Comparison of ENCODE assay signal across 16 cellular contexts in the genomic region with DNA sequence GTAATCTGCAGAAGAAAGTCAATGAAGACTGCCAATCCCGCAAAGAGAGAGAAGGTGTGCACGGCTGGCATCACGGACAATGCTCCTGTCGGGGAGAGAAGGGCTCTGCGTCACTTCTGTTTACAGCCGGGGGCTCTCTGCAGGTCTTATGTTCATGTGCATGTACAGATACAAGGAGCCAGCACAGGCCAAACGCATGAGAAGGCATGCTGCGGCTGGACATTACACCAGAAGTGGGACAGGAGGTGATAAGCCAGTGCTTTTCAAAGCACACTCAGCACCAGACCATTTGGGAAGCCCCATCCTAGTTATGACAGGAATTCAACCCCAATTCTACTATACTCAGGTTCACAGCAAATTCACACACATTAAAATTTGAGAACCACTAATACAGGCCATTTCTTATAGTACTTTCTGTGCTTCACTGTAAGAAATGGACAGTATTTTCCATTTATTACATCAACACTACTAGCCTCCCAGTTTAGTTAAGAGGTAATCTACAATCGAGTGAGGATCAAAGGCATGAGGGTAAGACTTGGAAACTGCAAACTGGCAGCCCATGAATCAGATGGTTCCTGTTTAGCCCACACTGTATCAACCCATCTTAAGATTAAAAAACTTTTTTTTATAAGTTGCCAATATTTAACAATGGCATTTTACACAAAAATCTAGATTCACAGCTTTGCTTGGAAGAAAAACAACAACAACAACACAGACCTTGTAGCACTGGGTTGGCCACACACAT. TPM values are rescaled to one million over a fixed set of nuclear protein-coding genes. Genes with fewer than 3 reads are reported as not detected.
A peak's percentile ranks its signal among the peaks of the same experiment; 100 is the strongest.
DNase-seq lines count a peak whose midpoint lies in the region; ATAC-seq and TF ChIP-seq lines count a peak whose summit lies in the region.
"Had no signal": no experiment of that assay in that cellular context is flagged by ENCODE, and none has a peak within 500 bp of the region (broad histone marks: within the 10 kb centered on the region; RNA-seq: fewer than 3 reads in every experiment).

No MANE protein-coding gene starts in this region.

- H3K36me3 Mint-ChIP-seq in stimulated activated naive CD8-positive, alpha-beta T cell treated with anti-CD3 and anti-CD28 coated beads, Interleukin-15, Interleukin-2, amounts not matched to agents 100 ng/mL and 50 ng/mL, for 24 hours (ENCODE audit: low read depth), result peaks cover 72% of the 10 kb centered on the region
- peaks cover 55% of the 10 kb centered on the region for H3K36me3 Mint-ChIP-seq in activated T-helper 1 cell treated with anti-CD3 and anti-CD28 coated beads, Interleukin-12 subunit alpha, Interleukin-12 subunit beta, Interleukin-2, Interleukin-4 antibody, amounts not matched to agents 30 ng/mL and 10 ng/mL and 1 ng/mL, durations not matched to agents 14 hours and 24 hours and 36 hours (ENCODE audit: low read depth)
- peaks cover 37 to 77% (median 53%) of the 10 kb centered on the region in 3 donors for H3K36me3 Mint-ChIP-seq in immature natural killer cell

- peak overlapping the region in 1 of 4 donors; percentile 22 for H3K27ac ChIP-seq in transverse colon

- H3K4me3 Mint-ChIP-seq in stimulated activated naive CD8-positive, alpha-beta T cell treated with anti-CD3 and anti-CD28 coated beads, Interleukin-15, Interleukin-2, amounts not matched to agents 100 ng/mL and 50 ng/mL, for 24 hours, result no peak overlapping the region
- peak overlapping the region; percentile 43 for H3K4me3 Mint-ChIP-seq in activated T-helper 1 cell treated with anti-CD3 and anti-CD28 coated beads, Interleukin-12 subunit alpha, Interleukin-12 subunit beta, Interleukin-2, Interleukin-4 antibody, amounts not matched to agents 30 ng/mL and 10 ng/mL and 1 ng/mL, durations not matched to agents 14 hours and 24 hours and 36 hours
- peak overlapping the region; percentile 44 to 74 (median 55) for H3K4me3 Mint-ChIP-seq in immature natural killer cell

- no peaks in the 10 kb centered on the region for H3K9me3 ChIP-seq in transverse colon
- H3K9me3 ChIP-seq: Peyer's patch had no signal

- H3K36me3 ChIP-seq in transverse colon, result peaks cover 0 to 80% (median 35%) of the 10 kb centered on the region in 4 donors

- WGBS in transverse colon (ENCODE audit: low coverage in 1 of 2), 2 donors, result 79 to 91% methylated on average over 1 to 9 of the region's 9 CpGs

- TF ChIP-seq POLR2A in transverse colon (IDR thresholded peaks at IDR 0.05), result no peak

- H3K27ac Mint-ChIP-seq in stimulated activated naive CD8-positive, alpha-beta T cell treated with anti-CD3 and anti-CD28 coated beads, Interleukin-15, Interleukin-2, amounts not matched to agents 100 ng/mL and 50 ng/mL, for 24 hours, result peak overlapping the region; percentile 69
- peak overlapping the region; percentile 71 for H3K27ac Mint-ChIP-seq in activated T-helper 1 cell treated with anti-CD3 and anti-CD28 coated beads, Interleukin-12 subunit alpha, Interleukin-12 subunit beta, Interleukin-2, Interleukin-4 antibody, amounts not matched to agents 30 ng/mL and 10 ng/mL and 1 ng/mL, durations not matched to agents 14 hours and 24 hours and 36 hours
- H3K27ac Mint-ChIP-seq in immature natural killer cell, result peak overlapping the region; percentile 85 to 90 (median 88)

- no peaks in the 10 kb centered on the region for H3K27me3 ChIP-seq in transverse colon
- H3K27me3 ChIP-seq: Peyer's patch had no signal

- H3K27me3 Mint-ChIP-seq in stimulated activated naive CD8-positive, alpha-beta T cell treated with anti-CD3 and anti-CD28 coated beads, Interleukin-15, Interleukin-2, amounts not matched to agents 100 ng/mL and 50 ng/mL, for 24 hours, result no peaks in the 10 kb centered on the region
- H3K27me3 Mint-ChIP-seq in activated T-helper 1 cell treated with anti-CD3 and anti-CD28 coated beads, Interleukin-12 subunit alpha, Interleukin-12 subunit beta, Interleukin-2, Interleukin-4 antibody, amounts not matched to agents 30 ng/mL and 10 ng/mL and 1 ng/mL, durations not matched to agents 14 hours and 24 hours and 36 hours (ENCODE audit: insufficient read depth), result no peaks in the 10 kb centered on the region
- peaks cover 0 to 12% (median 7%) of the 10 kb centered on the region in 3 donors for H3K27me3 Mint-ChIP-seq in immature natural killer cell (ENCODE audit: low read depth in 3 of 3)

- no peaks in the 10 kb centered on the region for H3K4me1 ChIP-seq in transverse colon

- no peaks in the 10 kb centered on the region for H3K9me3 Mint-ChIP-seq in stimulated activated naive CD8-positive, alpha-beta T cell treated with anti-CD3 and anti-CD28 coated beads, Interleukin-15, Interleukin-2, amounts not matched to agents 100 ng/mL and 50 ng/mL, for 24 hours
- H3K9me3 Mint-ChIP-seq in activated T-helper 1 cell treated with anti-CD3 and anti-CD28 coated beads, Interleukin-12 subunit alpha, Interleukin-12 subunit beta, Interleukin-2, Interleukin-4 antibody, amounts not matched to agents 30 ng/mL and 10 ng/mL and 1 ng/mL, durations not matched to agents 14 hours and 24 hours and 36 hours, result no peaks in the 10 kb centered on the region
- H3K9me3 Mint-ChIP-seq in immature natural killer cell, result no peaks in the 10 kb centered on the region

- H3K4me1 Mint-ChIP-seq in stimulated activated naive CD8-positive, alpha-beta T cell treated with anti-CD3 and anti-CD28 coated beads, Interleukin-15, Interleukin-2, amounts not matched to agents 100 ng/mL and 50 ng/mL, for 24 hours (ENCODE audit: low read depth), result peaks cover 31% of the 10 kb centered on the region
- H3K4me1 Mint-ChIP-seq in activated T-helper 1 cell treated with anti-CD3 and anti-CD28 coated beads, Interleukin-12 subunit alpha, Interleukin-12 subunit beta, Interleukin-2, Interleukin-4 antibody, amounts not matched to agents 30 ng/mL and 10 ng/mL and 1 ng/mL, durations not matched to agents 14 hours and 24 hours and 36 hours (ENCODE audit: low read depth), result peaks cover 41% of the 10 kb centered on the region
- peaks cover 40% of the 10 kb centered on the region in 2 donors for H3K4me1 Mint-ChIP-seq in immature natural killer cell

- in situ Hi-C loops in transverse colon (cut with MboI; ENCODE audit: low pct_ligation_motif_present in 1 of 4, low pct_unique_long_range_greater_than_20kb in 1 of 4, low sequenced_read_pairs in 3 of 4), result no loop called here

- TF ChIP-seq CTCF in transverse colon (IDR thresholded peaks at IDR 0.05), result no peak

- intact Hi-C loops in activated T-helper 1 cell treated with anti-CD3 and anti-CD28 coated beads, Interleukin-12 subunit alpha, Interleukin-12 subunit beta, Interleukin-2, Interleukin-4 antibody, amounts not matched to agents 30 ng/mL and 10 ng/mL and 1 ng/mL, durations not matched to agents 14 hours and 24 hours and 36 hours (cut with micrococcal nuclease), result loop anchor here (1.0 to 2.0 kb wide), 3 partner anchors 21 to 46 kb away; no protein-coding TSS in a partner anchor
- intact Hi-C loops in transverse colon (cut with DNase I; ENCODE audit: low total_unique reads), result no loop called here

- no peak for DNase-seq in stimulated activated naive CD8-positive, alpha-beta T cell treated with anti-CD3 and anti-CD28 coated beads, Interleukin-15, Interleukin-2, amounts not matched to agents 100 U/mL and 50 U/mL, for 24 hours
- no peak for DNase-seq in activated T-helper 1 cell treated with anti-CD3 and anti-CD28 coated beads, Interleukin-12 subunit alpha, Interleukin-12 subunit beta, Interleukin-2, Interleukin-4 antibody, amounts not matched to agents 30 ng/mL and 10 ng/mL and 1 ng/mL, durations not matched to agents 14 hours and 24 hours and 36 hours (ENCODE audit: low spot score)
- DNase-seq in immature natural killer cell (no peak), iPS-NIHi7 (ENCODE audit: extremely low spot score) (no peak), NCI-H2196 treated with DMSO at 0.1 percent for 48 hours (lab: John Stamatoyannopoulos, UW; ENCODE audit: unreplicated experiment) (no peak), transverse colon (no peak)
- no peak for DNase-seq in activated effector memory CD4-positive, alpha-beta T cell treated with anti-CD3 and anti-CD28 coated beads, Interleukin-2, amount 50 U/mL, for 16 hours
- DNase-seq: AML-193; amniotic stem cell; foreskin fibroblast; NCI-H1436; NCI-H510A treated with DMSO at 0.1 percent for 48 hours; stimulated activated CD4-positive, alpha-beta T cell treated with anti-CD3 and anti-CD28 coated beads, Interleukin-15, amount 100 ng/mL, for 24 hours had no signal

- no peak for ATAC-seq in stimulated activated naive CD8-positive, alpha-beta T cell treated with anti-CD3 and anti-CD28 coated beads, Interleukin-15, Interleukin-2, amounts not matched to agents 100 U/mL and 50 U/mL, for 24 hours
- ATAC-seq: HepG2 had no signal

- TF ChIP-seq EP300 in transverse colon (IDR thresholded peaks at IDR 0.05; ENCODE audit: low read depth), result no peak

- no peak overlapping the region for H3K4me3 ChIP-seq in transverse colon
- H3K4me3 ChIP-seq: Peyer's patch had no signal

RNA-seq across cellular contexts. Expression of a gene that starts 38.2 kb away (rescaled TPM):
- 56.3 and 56.7 TPM in 2 replicates for total RNA-seq in activated T-helper 1 cell treated with anti-CD3 and anti-CD28 coated beads, Interleukin-12 subunit alpha, Interleukin-12 subunit beta, Interleukin-2, Interleukin-4 antibody, amounts not matched to agents 30 ng/mL and 10 ng/mL and 1 ng/mL, durations not matched to agents 14 hours and 24 hours and 36 hours
- 10 to 100 TPM; 33.4 to 67.1 (median 39.0) TPM for polyA plus RNA-seq in immature natural killer cell
- 10 to 100 TPM in 3 of 4 donors, 1 to 10 TPM in 1; 4.4 to 34.1 (median 26.6) TPM for total RNA-seq in transverse colon

RNA-seq across cellular contexts. Expression of a gene that starts 44.8 kb away (rescaled TPM):
- 30.1 and 30.2 TPM in 2 replicates for total RNA-seq in activated T-helper 1 cell treated with anti-CD3 and anti-CD28 coated beads, Interleukin-12 subunit alpha, Interleukin-12 subunit beta, Interleukin-2, Interleukin-4 antibody, amounts not matched to agents 30 ng/mL and 10 ng/mL and 1 ng/mL, durations not matched to agents 14 hours and 24 hours and 36 hours
- 10 to 100 TPM; 25.1 to 83.2 (median 47.2) TPM for polyA plus RNA-seq in immature natural killer cell
- 10 to 100 TPM; 33.6 to 96.1 (median 49.7) TPM for total RNA-seq in transverse colon
